In the genomic region with DNA sequence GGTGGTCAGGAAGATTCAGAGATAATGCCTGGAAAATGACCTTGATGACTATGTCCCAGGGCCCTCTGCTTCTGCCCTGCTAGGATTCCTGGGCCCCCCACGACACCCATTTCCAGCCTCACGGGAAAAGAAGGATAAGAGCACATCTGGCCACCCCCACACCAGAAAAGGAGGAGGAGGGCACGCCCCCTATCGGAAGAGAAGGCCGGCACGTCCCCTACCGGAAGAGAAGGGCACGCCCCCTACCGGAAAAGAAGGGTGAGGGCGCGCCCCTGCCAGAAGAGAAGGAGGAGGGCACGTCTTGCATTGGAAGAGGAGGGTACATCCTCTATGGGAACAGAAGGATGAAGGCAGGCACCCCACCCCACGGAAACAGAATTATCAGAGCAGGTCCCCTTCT, we compare ENCODE assay signal across 8 cellular contexts.
A peak's percentile ranks its signal among the peaks of the same experiment; 100 is the strongest.
DNase-seq lines count a peak whose midpoint lies in the region; ATAC-seq and TF ChIP-seq lines count a peak whose summit lies in the region.

No MANE protein-coding gene starts in this region.

- H3K27ac Mint-ChIP-seq in IgD-negative memory B cell = peak overlapping the region in 1 of 3 donors; percentile 64
- no peak overlapping the region for H3K27ac Mint-ChIP-seq in WTC11
- no peak overlapping the region for H3K27ac Mint-ChIP-seq in nephron

- peaks cover 5% of the 10 kb centered on the region for H3K36me3 Mint-ChIP-seq in IgD-negative memory B cell
- H3K36me3 Mint-ChIP-seq in WTC11 = peaks cover 19% of the 10 kb centered on the region
- peaks cover 12% of the 10 kb centered on the region for H3K36me3 Mint-ChIP-seq in nephron (ENCODE audit: low read depth)

- H3K4me1 Mint-ChIP-seq in IgD-negative memory B cell (peaks cover 10 to 17% (median 14%) of the 10 kb centered on the region in 3 donors), WTC11 (peaks cover 19% of the 10 kb centered on the region), nephron (no peaks in the 10 kb centered on the region)

- peak overlapping the region in 3 of 4 donors; percentile 68 to 81 (median 80) for H3K4me3 Mint-ChIP-seq in IgD-negative memory B cell
- H3K4me3 Mint-ChIP-seq in WTC11 = no peak overlapping the region
- H3K4me3 Mint-ChIP-seq in nephron = no peak overlapping the region

- peaks cover 6% of the 10 kb centered on the region for H3K4me1 ChIP-seq in upper lobe of right lung

- TF ChIP-seq CTCF in C4-2B (conservative IDR thresholded peaks at IDR 0.05) (peak; percentile 82), WTC11 (IDR thresholded peaks at IDR 0.05) (peak; percentile 65), nephron (IDR thresholded peaks at IDR 0.05; ENCODE audit: unreplicated experiment in 3 of 3) (peak; percentile 39 to 50 (median 40)), upper lobe of right lung (IDR thresholded peaks at IDR 0.05) (peak; percentile 43)

- intact Hi-C loops in upper lobe of right lung (cut with DNase I) = no loop called here

- no peak overlapping the region for H3K4me3 ChIP-seq in upper lobe of right lung

- H3K27ac ChIP-seq in C4-2B = no peak overlapping the region
- H3K27ac ChIP-seq in upper lobe of right lung = no peak overlapping the region

- no peaks in the 10 kb centered on the region for H3K27me3 ChIP-seq in upper lobe of right lung

- DNase-seq in WTC11 (ENCODE audit: low spot score) (peak; percentile 76), upper lobe of right lung (peak; percentile 77), HPDE6-E6E7 (ENCODE audit: extremely low spot score) (no peak)
- peak; percentile 22 for DNase-seq in central memory CD4-positive, alpha-beta T cell

- POLR2A ChIA-PET in WTC11 (lab: Charles Lee) = no interaction called here

- no peaks in the 10 kb centered on the region for H3K36me3 ChIP-seq in upper lobe of right lung

- peaks cover 2% of the 10 kb centered on the region for H3K27me3 Mint-ChIP-seq in IgD-negative memory B cell
- H3K27me3 Mint-ChIP-seq in WTC11 (ENCODE audit: low read depth) = peaks cover 3% of the 10 kb centered on the region; the same call in 1 of the 2 replicates
- peaks cover 18% of the 10 kb centered on the region for H3K27me3 Mint-ChIP-seq in nephron (ENCODE audit: low read depth)

- CTCF ChIA-PET in WTC11 (lab: Charles Lee) = no interaction called here

- H3K9me3 Mint-ChIP-seq in IgD-negative memory B cell (peaks cover 1 to 8% (median 8%) of the 10 kb centered on the region in 3 donors), WTC11 (peaks cover 17% of the 10 kb centered on the region), nephron (peaks cover 20% of the 10 kb centered on the region)

- H3K9me3 ChIP-seq in upper lobe of right lung = no peaks in the 10 kb centered on the region

- ATAC-seq in WTC11 (peak; percentile 92), upper lobe of right lung (peak; percentile 85), GM18907 (IDR thresholded peaks at IDR 0.05; ENCODE audit: unreplicated experiment) (no peak)

TF ChIP-seq in WTC11, 78 proteins besides CTCF, POLR2A, EP300 and RAD21:
- TF ChIP-seq FOXP1 (CRISPR knock-in tag; IDR thresholded peaks at IDR 0.05; ENCODE audit: borderline replicate concordance) = no peak
- no peak for TF ChIP-seq ATF1 (CRISPR knock-in tag; IDR thresholded peaks at IDR 0.05)
- TF ChIP-seq SP1 (CRISPR knock-in tag; conservative IDR thresholded peaks at IDR 0.05) = peak; percentile 66
TF ChIP-seq in WTC11: peak in this region for 1.

Comparison
In these comparisons a context has a peak if more than half of its experiments do, and no peak if none do; other contexts are left out.
1. H3K4me3 Mint-ChIP-seq: peak in IgD-negative memory B cell (3 of 4); none in WTC11 (single experiment) and nephron (0 of 3).
2. Peak in every context shown above with its lines, with median percentiles within 50 percentile points of each other: CTCF ChIP-seq.